In genomic region chr12:53504004-53504920, GRCh38 we compare ENCODE assay signal across 16 cellular contexts. TPM values are rescaled to one million over a fixed set of nuclear protein-coding genes. Genes with fewer than 3 reads are reported as not detected.
DNase-seq lines count a peak whose midpoint lies in the region; ATAC-seq and TF ChIP-seq lines count a peak whose summit lies in the region.
"Had no signal": no experiment of that assay in that cellular context is flagged by ENCODE, and none has a peak within 500 bp of the region (broad histone marks: within the 10 kb centered on the region; RNA-seq: fewer than 3 reads in every experiment).

No MANE protein-coding gene starts in this region.

- no peak overlapping the region for H2AFZ ChIP-seq in ACC112 (ENCODE audit: low read length, unreplicated experiment)

- peak overlapping the region; percentile 20 for H3K9ac ChIP-seq in endocrine pancreas (ENCODE audit: control insufficient read depth, insufficient read depth, low read length)

- POLR2A ChIA-PET in HEK293 (lab: Yijun Ruan, JAX), result no interaction called here

- intact Hi-C loops in posterior vena cava (cut with DNase I), result loop anchor here (10.0 kb wide), 1 partner anchor 159 kb away; no protein-coding TSS in a partner anchor

- H3K4me3 ChIP-seq in ACC112 (ENCODE audit: low read depth, low read length) (no peak overlapping the region), HEK293 (ENCODE audit: low read depth, low read length) (no peak overlapping the region), endocrine pancreas (ENCODE audit: control insufficient read depth, insufficient read depth, low read length) (no peak overlapping the region), Peyer's patch (no peak overlapping the region)
- H3K4me3 ChIP-seq: HAP-1, lung, skin epidermis had no signal

- H3K27me3 ChIP-seq in ACC112 (ENCODE audit: insufficient read depth, low read length) (no peaks in the 10 kb centered on the region), endocrine pancreas (ENCODE audit: control insufficient read depth, insufficient read depth, low read length) (no peaks in the 10 kb centered on the region), Peyer's patch (no peaks in the 10 kb centered on the region)

- TF ChIP-seq POLR2A in Peyer's patch (IDR thresholded peaks at IDR 0.05), result no peak

- CTCF ChIA-PET in HEK293 (lab: Yijun Ruan, JAX), result interaction anchor here (0.6 to 2.0 kb wide), 7 partner anchors 22 to 183 kb away, joined by 3 to 8 read pairs (median 4); partner anchors contain the start of gene AAAS

- no peak for ATAC-seq in HG02763 (IDR thresholded peaks at IDR 0.05; ENCODE audit: unreplicated experiment)

- H3K79me2 ChIP-seq in ACC112 (ENCODE audit: control insufficient read depth, insufficient read depth, low read length, unreplicated experiment), result peaks cover 17% of the 10 kb centered on the region

- H3K4me1 ChIP-seq in ACC112 (ENCODE audit: control insufficient read depth, insufficient read depth, low read length, unreplicated experiment) (peaks cover 40% of the 10 kb centered on the region), HEK293 (ENCODE audit: control insufficient read depth, insufficient read depth, low read length) (peaks cover 10% of the 10 kb centered on the region), endocrine pancreas (ENCODE audit: control insufficient read depth, insufficient read depth, low read length) (no peaks in the 10 kb centered on the region), Peyer's patch (peaks cover 5 to 15% (median 11%) of the 10 kb centered on the region in 4 donors)

- H3K27ac ChIP-seq in ACC112 (ENCODE audit: low read depth, low read length) (0 out of 2 replicates have a peak overlapping the region, but pooled peaks have one; percentile 74), HEK293 (ENCODE audit: extremely low read depth, low read depth, low read length) (no peak overlapping the region), Peyer's patch (no peak overlapping the region)

- H3K9me3 ChIP-seq in HEK293 (ENCODE audit: control insufficient read depth, insufficient read depth, low read depth, low read length) (no peaks in the 10 kb centered on the region), endocrine pancreas (ENCODE audit: control insufficient read depth, low read length) (no peaks in the 10 kb centered on the region), Peyer's patch (no peaks in the 10 kb centered on the region)
- H3K9me3 ChIP-seq: HAP-1 had no signal

- DNase-seq in posterior vena cava (ENCODE audit: low spot score) (peak; percentile 72), Peyer's patch (no peak), NCI-H446 (lab: John Stamatoyannopoulos, UW) (no peak), DMS53 (lab: John Stamatoyannopoulos, UW) (no peak)
- DNase-seq: activated B cell treated with CpG ODN at 0.5 μM for 24 hours, amniotic stem cell, NCI-H1105, NCI-H345 had no signal

- peaks cover 5% of the 10 kb centered on the region; the same call in 1 of the 2 replicates for H3K36me3 ChIP-seq in ACC112 (ENCODE audit: insufficient read depth, low read length)
- H3K36me3 ChIP-seq in HEK293 (ENCODE audit: control insufficient read depth in 2 of 2, insufficient read depth in 1 of 2, low read length in 2 of 2), result peaks cover 0 to 47% of the 10 kb centered on the region in 2 experiments; a peak in 1 of 3 replicates
- no peaks in the 10 kb centered on the region for H3K36me3 ChIP-seq in endocrine pancreas (ENCODE audit: control insufficient read depth, insufficient read depth, low read length)
- peaks cover 0 to 26% (median 0%) of the 10 kb centered on the region in 3 donors for H3K36me3 ChIP-seq in Peyer's patch

- TF ChIP-seq CTCF in HEK293 (tag by site-specific recombination; IDR thresholded peaks at IDR 0.05), result no peak
- TF ChIP-seq CTCF in Peyer's patch (IDR thresholded peaks at IDR 0.05), result no peak

TF ChIP-seq in HEK293, 187 proteins besides CTCF, POLR2A, EP300 and RAD21:
- no peak for TF ChIP-seq ZNF335 (tag by site-specific recombination; conservative IDR thresholded peaks at IDR 0.05)
- TF ChIP-seq ZNF510 (tag by site-specific recombination; IDR thresholded peaks at IDR 0.05; ENCODE audit: insufficient replicate concordance), result no peak
- TF ChIP-seq OSR2 (tag by site-specific recombination; IDR thresholded peaks at IDR 0.05), result no peak
- TF ChIP-seq PRDM1 (tag by site-specific recombination; IDR thresholded peaks at IDR 0.05), result no peak
- TF ChIP-seq ZFHX2 (tag by site-specific recombination; conservative IDR thresholded peaks at IDR 0.05), result peak; percentile 44
- TF ChIP-seq SP3 (tag by site-specific recombination; IDR thresholded peaks at IDR 0.05), result no peak
- no peak for TF ChIP-seq ZBTB44 (tag by site-specific recombination; IDR thresholded peaks at IDR 0.05)

RNA-seq across cellular contexts. Expression of gene NPFF, which starts 3.0 kb away (rescaled TPM):
- total RNA-seq in posterior vena cava (not detected), Peyer's patch (not detected)
- total RNA-seq: activated B cell treated with CpG ODN at 0.5 μM for 24 hours, dermis microvascular lymphatic vessel endothelial cell, lung had no signal

RNA-seq across cellular contexts. Expression of gene TARBP2, which starts 3.2 kb away (rescaled TPM):
- total RNA-seq in posterior vena cava (10 to 100 TPM; 12.8 to 16.8 TPM), Peyer's patch (10 to 100 TPM; 25.7 to 30.3 (median 27.2) TPM)

RNA-seq across cellular contexts. Expression of gene MAP3K12, which starts 5.0 kb away (rescaled TPM):
- total RNA-seq in posterior vena cava (10 to 100 TPM; 21.7 to 29.4 TPM), Peyer's patch (10 to 100 TPM in 3 of 4 donors, 1 to 10 TPM in 1; 6.5 to 44.6 (median 11.6) TPM)

RNA-seq across cellular contexts. Expression of gene PCBP2, which starts 52.4 kb away (rescaled TPM):
- total RNA-seq in posterior vena cava (100 to 1,000 TPM; 500 to 501 TPM), Peyer's patch (100 to 1,000 TPM; 384 to 549 (median 500) TPM)
